ENCODE assay signal across 19 cellular contexts in genomic region chr3:158057666-158058065, GRCh38. TPM values are rescaled to one million over a fixed set of nuclear protein-coding genes. Genes with fewer than 3 reads are reported as not detected.
"Had no signal": no experiment of that assay in that cellular context is flagged by ENCODE, and none has a peak within 500 bp of the region (broad histone marks: within the 10 kb centered on the region; RNA-seq: fewer than 3 reads in every experiment).

No MANE protein-coding gene starts in this region.

- H3K4me1 ChIP-seq: left ventricle myocardium inferior, parathyroid adenoma, tibial artery had no signal

- H3K27me3 Mint-ChIP-seq: activated CD4-positive, alpha-beta T cell treated with anti-CD3 and anti-CD28 coated beads, Interleukin-2, amount 10 ng/mL, durations not matched to agents 24 days and 14 days had no signal

- H3K4me3 Mint-ChIP-seq: activated CD4-positive, alpha-beta T cell treated with anti-CD3 and anti-CD28 coated beads, Interleukin-2, amount 10 ng/mL, durations not matched to agents 24 days and 14 days; activated CD8-positive, alpha-beta T cell treated with anti-CD3 and anti-CD28 coated beads, Interleukin-2, amount 10 ng/mL, durations not matched to agents 7 days and 5 days; activated naive CD8-positive, alpha-beta T cell treated with anti-CD3 and anti-CD28 coated beads for 36 hours; effector memory CD8-positive, alpha-beta T cell; memory B cell; naive thymus-derived CD8-positive, alpha-beta T cell; stimulated activated naive B cell treated with anti-CD40 and anti-IgM and Interleukin-4, amounts not matched to agents 10 μg/mL and 1 μg/mL and 100 μg/mL, for 72 hours had no signal

- H3K27ac Mint-ChIP-seq: activated CD4-positive, alpha-beta T cell treated with anti-CD3 and anti-CD28 coated beads, Interleukin-2, amount 10 ng/mL, durations not matched to agents 24 days and 14 days; activated CD8-positive, alpha-beta T cell treated with anti-CD3 and anti-CD28 coated beads, Interleukin-2, amount 10 ng/mL, durations not matched to agents 7 days and 5 days; activated naive CD8-positive, alpha-beta T cell treated with anti-CD3 and anti-CD28 coated beads for 36 hours; effector memory CD8-positive, alpha-beta T cell; memory B cell; naive thymus-derived CD8-positive, alpha-beta T cell; stimulated activated naive B cell treated with anti-CD40 and anti-IgM and Interleukin-4, amounts not matched to agents 10 μg/mL and 1 μg/mL and 100 μg/mL, for 72 hours had no signal

- H3K36me3 ChIP-seq: left ventricle myocardium inferior, tibial artery had no signal

- ATAC-seq: activated CD8-positive, alpha-beta T cell treated with anti-CD3 and anti-CD28 coated beads, Interleukin-2, amount 10 ng/mL, durations not matched to agents 7 days and 5 days; effector memory CD8-positive, alpha-beta T cell; mucosa of descending colon; naive thymus-derived CD8-positive, alpha-beta T cell; stimulated activated naive B cell treated with anti-CD40 and anti-IgM and Interleukin-4, amounts not matched to agents 10 μg/mL and 1 μg/mL and 100 μg/mL, for 72 hours had no signal

- DNase-seq: activated CD4-positive, alpha-beta T cell treated with anti-CD3 and anti-CD28 coated beads, Interleukin-2, amount 10 ng/mL, durations not matched to agents 24 days and 14 days; activated CD4-positive, CD25-positive, alpha-beta regulatory T cell; activated CD8-positive, alpha-beta memory T cell treated with anti-CD3 and anti-CD28 coated beads, Interleukin-2, amount 50 U/mL, for 48 hours; activated CD8-positive, alpha-beta T cell treated with anti-CD3 and anti-CD28 coated beads, Interleukin-2, amount 10 ng/mL, durations not matched to agents 7 days and 5 days; activated naive CD8-positive, alpha-beta T cell treated with anti-CD3 and anti-CD28 coated beads for 36 hours; anterior cingulate cortex; dermis blood vessel endothelial cell; effector memory CD8-positive, alpha-beta T cell; hippocampal formation; left ventricle myocardium inferior; mucosa of descending colon; naive thymus-derived CD8-positive, alpha-beta T cell; stimulated activated CD4-positive, alpha-beta T cell treated with anti-CD3 and anti-CD28 coated beads, Interleukin-2, amount 100 ng/mL, for 48 hours; stimulated activated naive B cell treated with anti-CD40 and anti-IgM and Interleukin-4, amounts not matched to agents 10 μg/mL and 1 μg/mL and 100 μg/mL, for 72 hours; tibial artery had no signal

- H3K9me3 Mint-ChIP-seq: activated CD4-positive, alpha-beta T cell treated with anti-CD3 and anti-CD28 coated beads, Interleukin-2, amount 10 ng/mL, durations not matched to agents 24 days and 14 days; effector memory CD8-positive, alpha-beta T cell; memory B cell had no signal

- H3K27me3 ChIP-seq: tibial artery had no signal

- H3K4me1 Mint-ChIP-seq: activated CD4-positive, alpha-beta T cell treated with anti-CD3 and anti-CD28 coated beads, Interleukin-2, amount 10 ng/mL, durations not matched to agents 24 days and 14 days; activated naive CD8-positive, alpha-beta T cell treated with anti-CD3 and anti-CD28 coated beads for 36 hours; memory B cell; naive thymus-derived CD8-positive, alpha-beta T cell; stimulated activated naive B cell treated with anti-CD40 and anti-IgM and Interleukin-4, amounts not matched to agents 10 μg/mL and 1 μg/mL and 100 μg/mL, for 72 hours had no signal

- H3K4me3 ChIP-seq: left ventricle myocardium inferior, mucosa of descending colon, tibial artery had no signal

- H3K27ac ChIP-seq: left ventricle myocardium inferior, parathyroid adenoma, tibial artery had no signal

- H3K36me3 Mint-ChIP-seq: activated naive CD8-positive, alpha-beta T cell treated with anti-CD3 and anti-CD28 coated beads for 36 hours; memory B cell; naive thymus-derived CD8-positive, alpha-beta T cell; stimulated activated naive B cell treated with anti-CD40 and anti-IgM and Interleukin-4, amounts not matched to agents 10 μg/mL and 1 μg/mL and 100 μg/mL, for 72 hours had no signal

- H3K9me3 ChIP-seq: mucosa of descending colon, tibial artery had no signal

RNA-seq across cellular contexts. Expression of gene SHOX2, which starts 48.6 kb away (rescaled TPM):
- total RNA-seq: activated CD4-positive, alpha-beta T cell treated with anti-CD3 and anti-CD28 coated beads, Interleukin-2, amount 10 ng/mL, durations not matched to agents 24 days and 14 days; activated CD8-positive, alpha-beta T cell treated with anti-CD3 and anti-CD28 coated beads, Interleukin-2, amount 10 ng/mL, durations not matched to agents 7 days and 5 days; activated naive CD8-positive, alpha-beta T cell treated with anti-CD3 and anti-CD28 coated beads for 36 hours; dermis blood vessel endothelial cell; kidney epithelial cell; naive thymus-derived CD8-positive, alpha-beta T cell; T-helper 2 cell treated with Interferon-gamma antibody and Interleukin-4, amounts not matched to agents 100 ng/mL and 5 ng/mL, for 36 hours had no signal
